In the genomic region with DNA sequence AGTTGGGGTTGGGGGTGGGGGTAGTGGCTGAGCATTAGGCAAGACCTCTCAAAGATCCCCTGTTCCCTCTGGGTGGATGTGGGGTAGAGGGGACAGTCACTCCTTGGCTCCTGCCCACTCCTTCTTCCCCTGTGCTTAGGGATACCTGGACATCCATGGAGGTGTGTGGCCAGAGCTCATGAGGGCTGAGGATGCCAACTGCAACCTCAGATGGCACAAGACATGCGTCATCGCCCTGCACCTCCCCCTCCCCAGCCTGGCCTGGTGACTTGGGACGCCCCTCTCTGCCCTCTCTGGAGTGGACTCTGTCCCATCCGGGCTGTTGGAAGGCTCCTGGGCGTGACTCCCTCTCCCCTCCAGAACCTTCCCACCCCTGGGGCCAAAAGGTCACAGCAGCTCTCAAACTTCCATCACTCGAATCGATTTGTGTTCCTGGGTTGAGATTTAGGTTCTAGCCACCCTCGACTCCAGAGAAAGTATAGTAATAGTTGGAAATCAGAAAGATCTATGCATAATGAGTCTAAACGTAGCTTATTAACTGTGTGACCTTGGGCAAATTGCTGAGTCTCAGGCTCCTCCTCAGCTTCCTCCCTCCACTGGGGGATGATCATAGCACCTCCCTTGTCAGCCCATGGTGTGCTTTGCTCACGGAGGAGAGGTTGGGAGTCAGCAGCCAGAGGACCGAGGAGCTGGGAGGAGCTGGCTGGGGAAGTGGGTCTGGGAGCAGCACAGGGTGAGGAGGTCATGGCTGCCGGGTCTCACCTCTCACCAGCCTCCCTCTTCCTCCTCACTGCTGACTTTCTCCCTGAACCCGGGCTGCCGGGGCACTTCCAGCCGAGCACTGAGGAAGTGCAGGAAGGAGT, we compare ENCODE assay signal across 1 cellular context.
A peak's percentile ranks its signal among the peaks of the same experiment; 100 is the strongest.
TF ChIP-seq lines count a peak whose summit lies in the region.

No MANE protein-coding gene starts in this region.

TF ChIP-seq in K562, 482 proteins besides CTCF, POLR2A, EP300 and RAD21 (continued from another document and continues in another):
- TF ChIP-seq, protein P1, sequence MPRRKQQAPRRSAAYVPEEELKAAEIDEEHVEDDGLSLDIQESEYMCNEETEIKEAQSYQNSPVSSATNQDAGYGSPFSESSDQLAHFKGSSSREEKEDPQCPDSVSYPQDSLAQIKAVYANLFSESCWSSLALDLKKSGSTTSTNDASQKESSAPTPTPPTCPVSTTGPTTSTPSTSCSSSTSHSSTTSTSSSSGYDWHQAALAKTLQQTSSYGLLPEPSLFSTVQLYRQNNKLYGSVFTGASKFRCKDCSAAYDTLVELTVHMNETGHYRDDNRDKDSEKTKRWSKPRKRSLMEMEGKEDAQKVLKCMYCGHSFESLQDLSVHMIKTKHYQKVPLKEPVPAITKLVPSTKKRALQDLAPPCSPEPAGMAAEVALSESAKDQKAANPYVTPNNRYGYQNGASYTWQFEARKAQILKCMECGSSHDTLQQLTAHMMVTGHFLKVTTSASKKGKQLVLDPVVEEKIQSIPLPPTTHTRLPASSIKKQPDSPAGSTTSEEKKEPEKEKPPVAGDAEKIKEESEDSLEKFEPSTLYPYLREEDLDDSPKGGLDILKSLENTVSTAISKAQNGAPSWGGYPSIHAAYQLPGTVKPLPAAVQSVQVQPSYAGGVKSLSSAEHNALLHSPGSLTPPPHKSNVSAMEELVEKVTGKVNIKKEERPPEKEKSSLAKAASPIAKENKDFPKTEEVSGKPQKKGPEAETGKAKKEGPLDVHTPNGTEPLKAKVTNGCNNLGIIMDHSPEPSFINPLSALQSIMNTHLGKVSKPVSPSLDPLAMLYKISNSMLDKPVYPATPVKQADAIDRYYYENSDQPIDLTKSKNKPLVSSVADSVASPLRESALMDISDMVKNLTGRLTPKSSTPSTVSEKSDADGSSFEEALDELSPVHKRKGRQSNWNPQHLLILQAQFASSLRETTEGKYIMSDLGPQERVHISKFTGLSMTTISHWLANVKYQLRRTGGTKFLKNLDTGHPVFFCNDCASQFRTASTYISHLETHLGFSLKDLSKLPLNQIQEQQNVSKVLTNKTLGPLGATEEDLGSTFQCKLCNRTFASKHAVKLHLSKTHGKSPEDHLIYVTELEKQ (CRISPR knock-in tag; IDR thresholded peaks at IDR 0.05) = no peak
- TF ChIP-seq ATF7 (IDR thresholded peaks at IDR 0.05) = peak; percentile 44
- TF ChIP-seq ZSCAN32 (CRISPR knock-in tag; IDR thresholded peaks at IDR 0.05) = no peak
- TF ChIP-seq, protein P2, sequence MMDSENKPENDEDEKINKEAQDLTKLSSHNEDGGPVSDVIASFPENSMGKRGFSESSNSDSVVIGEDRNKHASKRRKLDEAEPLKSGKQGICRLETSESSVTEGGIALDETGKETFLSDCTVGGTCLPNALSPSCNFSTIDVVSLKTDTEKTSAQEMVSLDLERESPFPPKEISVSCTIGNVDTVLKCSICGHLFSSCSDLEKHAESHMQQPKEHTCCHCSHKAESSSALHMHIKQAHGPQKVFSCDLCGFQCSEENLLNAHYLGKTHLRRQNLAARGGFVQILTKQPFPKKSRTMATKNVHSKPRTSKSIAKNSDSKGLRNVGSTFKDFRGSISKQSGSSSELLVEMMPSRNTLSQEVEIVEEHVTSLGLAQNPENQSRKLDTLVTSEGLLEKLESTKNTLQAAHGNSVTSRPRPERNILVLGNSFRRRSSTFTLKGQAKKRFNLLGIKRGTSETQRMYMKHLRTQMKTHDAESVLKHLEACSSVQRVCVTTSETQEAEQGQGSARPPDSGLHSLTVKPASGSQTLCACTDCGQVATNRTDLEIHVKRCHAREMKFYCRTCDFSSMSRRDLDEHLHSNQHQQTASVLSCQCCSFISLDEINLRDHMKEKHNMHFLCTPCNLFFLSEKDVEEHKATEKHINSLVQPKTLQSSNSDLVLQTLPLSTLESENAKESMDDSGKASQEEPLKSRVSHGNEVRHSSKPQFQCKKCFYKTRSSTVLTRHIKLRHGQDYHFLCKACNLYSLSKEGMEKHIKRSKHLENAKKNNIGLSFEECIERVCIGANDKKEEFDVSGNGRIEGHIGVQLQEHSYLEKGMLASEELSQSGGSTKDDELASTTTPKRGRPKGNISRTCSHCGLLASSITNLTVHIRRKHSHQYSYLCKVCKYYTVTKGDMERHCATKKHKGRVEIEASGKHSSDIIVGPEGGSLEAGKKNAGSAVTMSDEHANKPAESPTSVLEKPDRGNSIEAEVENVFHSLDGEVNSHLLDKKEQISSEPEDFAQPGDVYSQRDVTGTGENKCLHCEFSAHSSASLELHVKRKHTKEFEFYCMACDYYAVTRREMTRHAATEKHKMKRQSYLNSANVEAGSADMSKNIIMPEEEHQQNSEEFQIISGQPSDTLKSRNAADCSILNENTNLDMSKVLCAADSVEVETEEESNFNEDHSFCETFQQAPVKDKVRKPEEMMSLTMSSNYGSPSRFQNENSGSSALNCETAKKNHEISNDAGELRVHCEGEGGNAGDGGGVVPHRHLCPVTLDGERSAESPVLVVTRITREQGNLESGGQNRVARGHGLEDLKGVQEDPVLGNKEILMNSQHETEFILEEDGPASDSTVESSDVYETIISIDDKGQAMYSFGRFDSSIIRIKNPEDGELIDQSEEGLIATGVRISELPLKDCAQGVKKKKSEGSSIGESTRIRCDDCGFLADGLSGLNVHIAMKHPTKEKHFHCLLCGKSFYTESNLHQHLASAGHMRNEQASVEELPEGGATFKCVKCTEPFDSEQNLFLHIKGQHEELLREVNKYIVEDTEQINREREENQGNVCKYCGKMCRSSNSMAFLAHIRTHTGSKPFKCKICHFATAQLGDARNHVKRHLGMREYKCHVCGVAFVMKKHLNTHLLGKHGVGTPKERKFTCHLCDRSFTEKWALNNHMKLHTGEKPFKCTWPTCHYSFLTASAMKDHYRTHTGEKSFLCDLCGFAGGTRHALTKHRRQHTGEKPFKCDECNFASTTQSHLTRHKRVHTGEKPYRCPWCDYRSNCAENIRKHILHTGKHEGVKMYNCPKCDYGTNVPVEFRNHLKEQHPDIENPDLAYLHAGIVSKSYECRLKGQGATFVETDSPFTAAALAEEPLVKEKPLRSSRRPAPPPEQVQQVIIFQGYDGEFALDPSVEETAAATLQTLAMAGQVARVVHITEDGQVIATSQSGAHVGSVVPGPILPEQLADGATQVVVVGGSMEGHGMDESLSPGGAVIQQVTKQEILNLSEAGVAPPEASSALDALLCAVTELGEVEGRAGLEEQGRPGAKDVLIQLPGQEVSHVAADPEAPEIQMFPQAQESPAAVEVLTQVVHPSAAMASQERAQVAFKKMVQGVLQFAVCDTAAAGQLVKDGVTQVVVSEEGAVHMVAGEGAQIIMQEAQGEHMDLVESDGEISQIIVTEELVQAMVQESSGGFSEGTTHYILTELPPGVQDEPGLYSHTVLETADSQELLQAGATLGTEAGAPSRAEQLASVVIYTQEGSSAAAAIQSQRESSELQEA (IDR thresholded peaks at IDR 0.05; ENCODE audit: low read depth) = no peak
- no peak for TF ChIP-seq ZFPM2 (CRISPR knock-in tag; IDR thresholded peaks at IDR 0.05)
- TF ChIP-seq, protein P3, sequence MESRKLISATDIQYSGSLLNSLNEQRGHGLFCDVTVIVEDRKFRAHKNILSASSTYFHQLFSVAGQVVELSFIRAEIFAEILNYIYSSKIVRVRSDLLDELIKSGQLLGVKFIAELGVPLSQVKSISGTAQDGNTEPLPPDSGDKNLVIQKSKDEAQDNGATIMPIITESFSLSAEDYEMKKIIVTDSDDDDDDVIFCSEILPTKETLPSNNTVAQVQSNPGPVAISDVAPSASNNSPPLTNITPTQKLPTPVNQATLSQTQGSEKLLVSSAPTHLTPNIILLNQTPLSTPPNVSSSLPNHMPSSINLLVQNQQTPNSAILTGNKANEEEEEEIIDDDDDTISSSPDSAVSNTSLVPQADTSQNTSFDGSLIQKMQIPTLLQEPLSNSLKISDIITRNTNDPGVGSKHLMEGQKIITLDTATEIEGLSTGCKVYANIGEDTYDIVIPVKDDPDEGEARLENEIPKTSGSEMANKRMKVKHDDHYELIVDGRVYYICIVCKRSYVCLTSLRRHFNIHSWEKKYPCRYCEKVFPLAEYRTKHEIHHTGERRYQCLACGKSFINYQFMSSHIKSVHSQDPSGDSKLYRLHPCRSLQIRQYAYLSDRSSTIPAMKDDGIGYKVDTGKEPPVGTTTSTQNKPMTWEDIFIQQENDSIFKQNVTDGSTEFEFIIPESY (CRISPR knock-in tag; IDR thresholded peaks at IDR 0.05) = no peak
- TF ChIP-seq ZNF23 (CRISPR knock-in tag; IDR thresholded peaks at IDR 0.05) = no peak
- no peak for TF ChIP-seq NFE2L1 (tag; IDR thresholded peaks at IDR 0.05; ENCODE audit: borderline replicate concordance, low read depth)
- peak; percentile 20; the same call in 1 of the 2 replicates for TF ChIP-seq EP400 (IDR thresholded peaks at IDR 0.05)
- TF ChIP-seq CREB3L1 (IDR thresholded peaks at IDR 0.05; ENCODE audit: borderline replicate concordance, low read depth) = no peak
- peak; percentile 81; the same call in 1 of the 2 replicates for TF ChIP-seq ZNF584 (CRISPR knock-in tag; IDR thresholded peaks at IDR 0.05; ENCODE audit: low read depth)
- TF ChIP-seq BCOR (IDR thresholded peaks at IDR 0.05) = no peak
- TF ChIP-seq SPI1 (IDR thresholded peaks at IDR 0.05; ENCODE audit: borderline replicate concordance, low read depth, low read length) = peak; percentile 78; the same call in 1 of the 2 replicates
- TF ChIP-seq, protein P4, sequence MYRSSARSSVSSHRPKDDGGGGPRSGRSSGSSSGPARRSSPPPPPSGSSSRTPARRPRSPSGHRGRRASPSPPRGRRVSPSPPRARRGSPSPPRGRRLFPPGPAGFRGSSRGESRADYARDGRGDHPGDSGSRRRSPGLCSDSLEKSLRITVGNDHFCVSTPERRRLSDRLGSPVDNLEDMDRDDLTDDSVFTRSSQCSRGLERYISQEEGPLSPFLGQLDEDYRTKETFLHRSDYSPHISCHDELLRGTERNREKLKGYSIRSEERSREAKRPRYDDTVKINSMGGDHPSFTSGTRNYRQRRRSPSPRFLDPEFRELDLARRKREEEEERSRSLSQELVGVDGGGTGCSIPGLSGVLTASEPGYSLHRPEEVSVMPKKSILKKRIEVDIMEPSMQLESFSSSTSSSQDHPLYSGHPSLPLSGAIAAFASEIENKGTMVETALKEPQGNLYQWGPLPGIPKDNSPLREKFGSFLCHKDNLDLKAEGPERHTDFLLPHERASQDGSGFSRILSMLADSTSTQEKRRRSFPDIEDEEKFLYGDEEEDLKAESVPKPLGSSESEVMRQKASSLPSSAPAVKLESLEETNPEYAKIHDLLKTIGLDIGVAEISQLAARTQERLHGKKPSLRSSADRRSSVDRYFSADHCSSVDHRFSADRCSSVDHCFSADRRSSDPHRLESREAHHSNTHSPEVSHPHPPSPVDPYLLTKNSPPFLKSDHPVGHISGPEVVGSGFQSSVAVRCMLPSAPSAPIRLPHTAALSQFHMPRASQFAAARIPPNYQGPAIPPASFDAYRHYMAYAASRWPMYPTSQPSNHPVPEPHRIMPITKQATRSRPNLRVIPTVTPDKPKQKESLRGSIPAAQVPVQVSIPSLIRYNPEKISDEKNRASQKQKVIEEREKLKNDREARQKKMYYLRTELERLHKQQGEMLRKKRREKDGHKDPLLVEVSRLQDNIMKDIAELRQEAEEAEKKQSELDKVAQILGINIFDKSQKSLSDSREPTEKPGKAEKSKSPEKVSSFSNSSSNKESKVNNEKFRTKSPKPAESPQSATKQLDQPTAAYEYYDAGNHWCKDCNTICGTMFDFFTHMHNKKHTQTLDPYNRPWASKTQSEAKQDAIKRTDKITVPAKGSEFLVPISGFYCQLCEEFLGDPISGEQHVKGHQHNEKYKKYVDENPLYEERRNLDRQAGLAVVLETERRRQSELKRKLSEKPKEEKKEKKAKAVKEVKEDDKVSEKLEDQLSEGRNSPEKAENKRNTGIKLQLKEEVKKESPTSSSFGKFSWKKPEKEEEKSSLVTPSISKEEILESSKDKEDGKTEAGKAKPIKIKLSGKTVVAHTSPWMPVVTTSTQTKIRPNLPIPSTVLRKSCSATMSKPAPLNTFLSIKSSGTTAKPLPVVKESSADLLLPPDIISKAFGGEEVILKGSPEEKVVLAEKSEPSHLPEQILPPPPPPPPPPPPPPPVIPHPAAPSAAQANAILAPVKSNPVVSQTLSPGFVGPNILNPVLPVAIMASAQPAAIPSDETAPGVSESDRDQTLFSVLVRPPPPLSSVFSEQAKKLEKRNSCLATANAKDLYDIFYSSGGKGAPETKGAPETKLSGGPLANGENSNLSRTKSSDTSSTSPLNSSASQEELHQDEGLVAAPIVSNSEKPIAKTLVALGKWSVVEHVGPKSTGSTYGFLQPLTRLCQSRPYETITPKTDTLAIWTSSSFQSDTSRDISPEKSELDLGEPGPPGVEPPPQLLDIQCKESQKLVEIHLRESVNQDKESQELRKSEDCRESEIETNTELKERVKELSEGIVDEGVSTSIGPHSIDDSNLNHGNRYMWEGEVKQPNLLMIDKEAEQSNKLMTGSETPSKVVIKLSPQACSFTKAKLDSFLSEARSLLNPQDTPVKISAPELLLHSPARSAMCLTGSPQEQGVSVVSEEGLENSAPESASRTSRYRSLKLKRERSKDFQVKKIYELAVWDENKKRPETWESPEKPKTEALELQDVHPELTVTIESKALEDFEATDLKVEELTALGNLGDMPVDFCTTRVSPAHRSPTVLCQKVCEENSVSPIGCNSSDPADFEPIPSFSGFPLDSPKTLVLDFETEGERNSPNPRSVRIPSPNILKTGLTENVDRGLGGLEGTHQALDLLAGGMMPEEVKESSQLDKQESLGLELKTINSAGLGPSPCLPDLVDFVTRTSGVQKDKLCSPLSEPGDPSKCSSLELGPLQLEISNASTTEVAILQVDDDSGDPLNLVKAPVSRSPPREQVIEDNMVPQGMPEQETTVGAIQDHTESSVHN (IDR thresholded peaks at IDR 0.05; ENCODE audit: borderline replicate concordance in 1 of 2, low read depth in 1 of 2) = no peak
- no peak for TF ChIP-seq HSF4 (CRISPR knock-in tag; IDR thresholded peaks at IDR 0.05; ENCODE audit: borderline replicate concordance)
- no peak for TF ChIP-seq RFX1 (IDR thresholded peaks at IDR 0.05)
- TF ChIP-seq STAG1 (CRISPR knock-in tag; IDR thresholded peaks at IDR 0.05; ENCODE audit: borderline replicate concordance) = no peak
- no peak for TF ChIP-seq ETV6 (IDR thresholded peaks at IDR 0.05; ENCODE audit: borderline replicate concordance in 1 of 2, low read depth in 2 of 2, low read length in 1 of 2)
- TF ChIP-seq ETV6 (CRISPR knock-in tag; IDR thresholded peaks at IDR 0.05; ENCODE audit: borderline replicate concordance) = no peak
